8 cellular contexts compared by ENCODE assay signal in genomic region chr2:28869494-28870145, GRCh38. TPM values are rescaled to one million over a fixed set of nuclear protein-coding genes. Genes with fewer than 3 reads are reported as not detected.
DNase-seq lines count a peak whose midpoint lies in the region; ATAC-seq and TF ChIP-seq lines count a peak whose summit lies in the region.

No MANE protein-coding gene starts in this region.

- no peaks in the 10 kb centered on the region for H3K36me3 ChIP-seq in Loucy (ENCODE audit: insufficient read depth, low read length)

- no peaks in the 10 kb centered on the region for H3K27me3 ChIP-seq in Loucy (ENCODE audit: insufficient read depth, low read length, poor library complexity, severe bottlenecking)

- H3K4me1 Mint-ChIP-seq in immature natural killer cell: peaks cover 39 to 51% of the 10 kb centered on the region in 2 donors
- peaks cover 12 to 42% of the 10 kb centered on the region in 2 donors for H3K4me1 Mint-ChIP-seq in stimulated activated naive B cell treated with anti-CD40 and anti-IgM and Interleukin-4, amounts not matched to agents 10 μg/mL and 1 μg/mL and 100 μg/mL, for 72 hours

- H3K9me2 ChIP-seq in Loucy (replicated peaks; ENCODE audit: low read depth, low read length): no peaks in the 10 kb centered on the region

- H4K20me1 ChIP-seq in Loucy (ENCODE audit: insufficient read depth, low read length, poor library complexity, severe bottlenecking): peaks cover 9% of the 10 kb centered on the region

- H3K79me2 ChIP-seq in Loucy (ENCODE audit: insufficient read depth, low read length): peaks cover 47% of the 10 kb centered on the region

- peak; percentile 30 for ATAC-seq in GM21825 (IDR thresholded peaks at IDR 0.05; ENCODE audit: unreplicated experiment)
- peak; percentile 17 to 22 for ATAC-seq in stimulated activated naive B cell treated with anti-CD40 and anti-IgM and Interleukin-4, amounts not matched to agents 10 μg/mL and 1 μg/mL and 100 μg/mL, for 72 hours (replicated peaks)

- H3K27me3 Mint-ChIP-seq in immature natural killer cell (ENCODE audit: low read depth in 3 of 3): peaks cover 2 to 13% (median 9%) of the 10 kb centered on the region in 3 donors
- H3K27me3 Mint-ChIP-seq in stimulated activated naive B cell treated with anti-CD40 and anti-IgM and Interleukin-4, amounts not matched to agents 10 μg/mL and 1 μg/mL and 100 μg/mL, for 72 hours: no peaks in the 10 kb centered on the region

- H3K27ac Mint-ChIP-seq in immature natural killer cell: peak overlapping the region; percentile 94 to 100 (median 99)
- H3K27ac Mint-ChIP-seq in stimulated activated naive B cell treated with anti-CD40 and anti-IgM and Interleukin-4, amounts not matched to agents 10 μg/mL and 1 μg/mL and 100 μg/mL, for 72 hours: peak overlapping the region; percentile 98

- H3K4me2 ChIP-seq in Loucy (ENCODE audit: low read depth, low read length, poor library complexity, severe bottlenecking): peak overlapping the region; percentile 83

- TF ChIP-seq CTCF in Loucy (conservative IDR thresholded peaks at IDR 0.05; ENCODE audit: low read length): no peak

- H3K9me3 ChIP-seq in Loucy (ENCODE audit: insufficient read depth, low read depth, low read length): no peaks in the 10 kb centered on the region

- H3F3A ChIP-seq in Loucy (ENCODE audit: low read depth): no peaks in the 10 kb centered on the region

- peak overlapping the region; percentile 89 for H3K4me3 ChIP-seq in Loucy (ENCODE audit: low read length, poor library complexity, severe bottlenecking)

- peak overlapping the region; percentile 96 to 98 (median 97) for H3K4me3 Mint-ChIP-seq in immature natural killer cell
- peak overlapping the region; percentile 92 to 95 for H3K4me3 Mint-ChIP-seq in stimulated activated naive B cell treated with anti-CD40 and anti-IgM and Interleukin-4, amounts not matched to agents 10 μg/mL and 1 μg/mL and 100 μg/mL, for 72 hours

- H3K9me3 Mint-ChIP-seq in immature natural killer cell: no peaks in the 10 kb centered on the region
- H3K9me3 Mint-ChIP-seq in stimulated activated naive B cell treated with anti-CD40 and anti-IgM and Interleukin-4, amounts not matched to agents 10 μg/mL and 1 μg/mL and 100 μg/mL, for 72 hours: no peaks in the 10 kb centered on the region

- peaks cover 20% of the 10 kb centered on the region for H3K4me1 ChIP-seq in Loucy (ENCODE audit: insufficient read depth, low read length, poor library complexity, severe bottlenecking)

- peak overlapping the region; percentile 83 for H3K9ac ChIP-seq in Loucy (ENCODE audit: low read depth, low read length, poor library complexity, severe bottlenecking)

- peaks cover 0 to 5% (median 0%) of the 10 kb centered on the region in 3 donors for H3K36me3 Mint-ChIP-seq in immature natural killer cell
- H3K36me3 Mint-ChIP-seq in stimulated activated naive B cell treated with anti-CD40 and anti-IgM and Interleukin-4, amounts not matched to agents 10 μg/mL and 1 μg/mL and 100 μg/mL, for 72 hours: peaks cover 10 to 23% of the 10 kb centered on the region in 2 donors

- DNase-seq in NCI-H345 (lab: John Stamatoyannopoulos, UW): peak; percentile 54
- DNase-seq in NCI-H345 treated with DMSO at 0.1 percent for 48 hours (lab: John Stamatoyannopoulos, UW; ENCODE audit: unreplicated experiment): no peak
- DNase-seq in amniotic epithelial cell (ENCODE audit: low read depth): peak; percentile 3
- DNase-seq in immature natural killer cell: no peak
- no peak for DNase-seq in stimulated activated naive B cell treated with anti-CD40 and anti-IgM and Interleukin-4, amounts not matched to agents 10 μg/mL and 1 μg/mL and 100 μg/mL, for 72 hours
- no peak for DNase-seq in NCI-H1930 (lab: John Stamatoyannopoulos, UW)

- peak overlapping the region; percentile 90 for H2AFZ ChIP-seq in Loucy (ENCODE audit: low read length)

RNA-seq across cellular contexts. Expression of gene TRMT61B, which starts 0.5 kb away (rescaled TPM):
- polyA plus RNA-seq in immature natural killer cell: 10 to 100 TPM; 13.1 to 20.5 (median 16.3) TPM

RNA-seq across cellular contexts. Expression of gene WDR43, which starts 24.8 kb away (rescaled TPM):
- polyA plus RNA-seq in immature natural killer cell: 10 to 100 TPM; 14.2 to 24.6 (median 21.9) TPM

RNA-seq across cellular contexts. Expression of gene SPDYA, which starts 59.0 kb away (rescaled TPM):
- polyA plus RNA-seq in immature natural killer cell: not detected

Comparison
In these comparisons a context has a peak if more than half of its experiments do, and no peak if none do; other contexts are left out.
1. DNase-seq: peak in NCI-H345 (single experiment) and amniotic epithelial cell (single experiment); none in NCI-H345 treated with DMSO at 0.1 percent for 48 hours (single experiment), immature natural killer cell (0 of 3), stimulated activated naive B cell treated with anti-CD40 and anti-IgM and Interleukin-4, amounts not matched to agents 10 μg/mL and 1 μg/mL and 100 μg/mL, for 72 hours (single experiment) and NCI-H1930 (0 of 2).